8 cellular contexts compared by ENCODE assay signal in genomic region chr21:42227909-42228708, GRCh38. TPM values are rescaled to one million over a fixed set of nuclear protein-coding genes. Genes with fewer than 3 reads are reported as not detected.
DNase-seq lines count a peak whose midpoint lies in the region; ATAC-seq and TF ChIP-seq lines count a peak whose summit lies in the region.

No MANE protein-coding gene starts in this region.

- H3K27me3 Mint-ChIP-seq in neural crest cell (ENCODE audit: low read depth) = peaks cover 2% of the 10 kb centered on the region

- H3K4me3 Mint-ChIP-seq in neural crest cell = peak overlapping the region; percentile 14

- no peaks in the 10 kb centered on the region for H3K27me3 ChIP-seq in esophagus (ENCODE audit: control insufficient read depth in 1 of 2, insufficient read depth in 2 of 2, low read length in 2 of 2)
- no peaks in the 10 kb centered on the region for H3K27me3 ChIP-seq in stomach

- WGBS in esophagus, 2 donors = 21 to 31% methylated on average over 10 of the region's 10 CpGs
- 31 to 44% (median 40%) methylated on average over 9 to 10 of the region's 10 CpGs for WGBS in stomach, 5 donors

- no peaks in the 10 kb centered on the region for H3K9me3 ChIP-seq in esophagus (ENCODE audit: control insufficient read depth in 2 of 2, insufficient read depth in 1 of 2, low read depth in 1 of 2, low read length in 1 of 2)
- no peaks in the 10 kb centered on the region for H3K9me3 ChIP-seq in stomach

- no peak for TF ChIP-seq POLR2A in stomach (IDR thresholded peaks at IDR 0.05)

- ATAC-seq in GM18861 (IDR thresholded peaks at IDR 0.05; ENCODE audit: unreplicated experiment) (peak; percentile 74), HG03025 (IDR thresholded peaks at IDR 0.05; ENCODE audit: low FRiP score, unreplicated experiment) (peak; percentile 86)

- H3K4me3 ChIP-seq in esophagus (ENCODE audit: low read depth in 1 of 2, low read length in 2 of 2) = no peak overlapping the region
- H3K4me3 ChIP-seq in stomach = peak overlapping the region in 1 of 4 donors; percentile 8

- peak; percentile 100 for DNase-seq in A172 (ENCODE audit: low spot score)
- peak; percentile 84 for DNase-seq in NOMO-1 treated with DMSO at 0.1 percent for 48 hours (lab: John Stamatoyannopoulos, UW; ENCODE audit: unreplicated experiment)
- peak; percentile 89 for DNase-seq in activated CD8-positive, alpha-beta memory T cell treated with anti-CD3 and anti-CD28 coated beads, Interleukin-2, amount 50 U/mL, for 48 hours
- no peak for DNase-seq in neural crest cell (ENCODE audit: low read depth, low spot score)
- DNase-seq in stomach = peak; percentile 86

- no peaks in the 10 kb centered on the region for H3K36me3 ChIP-seq in esophagus (ENCODE audit: control insufficient read depth in 2 of 2, insufficient read depth in 2 of 2, low read length in 1 of 2)
- H3K36me3 ChIP-seq in stomach = peaks cover 0 to 20% (median 15%) of the 10 kb centered on the region in 4 donors

- H3K4me1 ChIP-seq in esophagus (ENCODE audit: control insufficient read depth in 2 of 2, insufficient read depth in 2 of 2, low read length in 1 of 2) (peaks cover 5 to 25% of the 10 kb centered on the region in 2 donors), stomach (peaks cover 31 to 81% (median 46%) of the 10 kb centered on the region in 4 donors)

- TF ChIP-seq EP300 in stomach (IDR thresholded peaks at IDR 0.05) = no peak

- peak overlapping the region; percentile 35 to 59 for H3K27ac ChIP-seq in esophagus (ENCODE audit: low read depth in 2 of 2, low read length in 1 of 2)
- peak overlapping the region; percentile 44 to 81 (median 57) for H3K27ac ChIP-seq in stomach

- no peak overlapping the region for H3K27ac Mint-ChIP-seq in neural crest cell (ENCODE audit: unreplicated experiment)

- no peaks in the 10 kb centered on the region for H3K36me3 Mint-ChIP-seq in neural crest cell (ENCODE audit: low read depth)

- intact Hi-C loops in stomach (cut with DNase I; ENCODE audit: low total_unique reads) = no loop called here

- peaks cover 62% of the 10 kb centered on the region for H3K4me1 Mint-ChIP-seq in neural crest cell

- H3K9me3 Mint-ChIP-seq in neural crest cell = no peaks in the 10 kb centered on the region

- TF ChIP-seq CTCF in neural crest cell (conservative IDR thresholded peaks at IDR 0.05) (no peak), stomach (IDR thresholded peaks at IDR 0.05) (no peak)

RNA-seq across cellular contexts. Expression of gene ABCG1, which starts 9.2 kb away (rescaled TPM):
- total RNA-seq in A172 (2014; rRNA removed; shearing (Covaris generic)) = 2.5 and 2.9 TPM in 2 replicates
- polyA plus RNA-seq in esophagus (1 to 10 TPM; 2.8 TPM), stomach (1 to 10 TPM; 3.1 to 4.7 (median 4.2) TPM)
- total RNA-seq in neural crest cell (2.8 and 3.3 TPM in 2 replicates), stomach (10 to 100 TPM in 4 of 5 donors, 1 to 10 TPM in 1; 4.1 to 65.9 (median 31.6) TPM)
